Comparison of ENCODE assay signal across 22 cellular contexts in genomic region chr5:139979518-139979917, GRCh38.
"Had no signal": no experiment of that assay in that cellular context is flagged by ENCODE, and none has a peak within 500 bp of the region (broad histone marks: within the 10 kb centered on the region; RNA-seq: fewer than 3 reads in every experiment).

No MANE protein-coding gene starts in this region.

- ATAC-seq: foreskin keratinocyte, heart right ventricle, left cardiac atrium, left lung, left ventricle myocardium superior, lower lobe of right lung had no signal

- H3K36me3 ChIP-seq: colonic mucosa, esophagus muscularis mucosa, heart right ventricle, left lung, lower lobe of right lung had no signal

- H3K27me3 ChIP-seq: colonic mucosa, dorsolateral prefrontal cortex, esophagus muscularis mucosa, foreskin keratinocyte, heart right ventricle had no signal

- FAIRE-seq: endothelial cell of umbilical vein, frontal cortex, islet of Langerhans, keratinocyte had no signal

- H3K4me1 ChIP-seq: colonic mucosa, left lung, lower lobe of right lung had no signal

- H3K9me3 ChIP-seq: colonic mucosa, esophagus muscularis mucosa, heart right ventricle, left lung, lower lobe of right lung had no signal

- H3K27ac ChIP-seq: colonic mucosa, dorsolateral prefrontal cortex, esophagus muscularis mucosa, foreskin keratinocyte, heart right ventricle, left lung, lower lobe of right lung had no signal

- H3K4me3 ChIP-seq: colonic mucosa, dorsolateral prefrontal cortex, esophagus muscularis mucosa, heart right ventricle, left lung, lower lobe of right lung had no signal

- DNase-seq: colonic mucosa; cortex of kidney; dermis blood vessel endothelial cell; dorsolateral prefrontal cortex; effector CD4-positive, alpha-beta T cell; effector memory CD4-positive, alpha-beta T cell; foreskin keratinocyte; glutamatergic neuron; head of caudate nucleus; heart right ventricle; hippocampal formation; left cardiac atrium; left lung; left ventricle myocardium superior; lower lobe of right lung; mesenchymal stem cell; midbrain had no signal
